Comparison of ENCODE assay signal across 16 cellular contexts in genomic region chr1:181531951-181532640, GRCh38. TPM values are rescaled to one million over a fixed set of nuclear protein-coding genes. Genes with fewer than 3 reads are reported as not detected.
"Had no signal": no experiment of that assay in that cellular context is flagged by ENCODE, and none has a peak within 500 bp of the region (broad histone marks: within the 10 kb centered on the region; RNA-seq: fewer than 3 reads in every experiment).

No MANE protein-coding gene starts in this region.

- H3K36me3 ChIP-seq: heart left ventricle, right atrium auricular region, thyroid gland had no signal

- DNase-seq: cortex of kidney; effector memory CD8-positive, alpha-beta T cell; foreskin keratinocyte; heart left ventricle; hippocampal formation; naive thymus-derived CD8-positive, alpha-beta T cell; stimulated activated CD4-positive, alpha-beta T cell treated with anti-CD3 and anti-CD28 coated beads, Interleukin-2, amount 100 ng/mL, for 48 hours; stimulated activated naive CD4-positive, alpha-beta T cell treated with Interleukin-2 at 50 U/mL for 16 hours; thyroid gland had no signal

- H3K9me3 ChIP-seq: thyroid gland had no signal

- H3K36me3 Mint-ChIP-seq: type B pancreatic cell had no signal

- H3K4me3 ChIP-seq: heart left ventricle, mucosa of descending colon, right atrium auricular region, smooth muscle cell, thyroid gland had no signal

- H3K4me1 Mint-ChIP-seq: naive thymus-derived CD8-positive, alpha-beta T cell had no signal

- H3K27me3 ChIP-seq: foreskin keratinocyte, right atrium auricular region, thyroid gland had no signal

- H3K9me3 Mint-ChIP-seq: type B pancreatic cell had no signal

- H3K4me2 ChIP-seq: smooth muscle cell had no signal

- H3K27ac Mint-ChIP-seq: effector memory CD8-positive, alpha-beta T cell; naive thymus-derived CD8-positive, alpha-beta T cell; type B pancreatic cell had no signal

- H3K4me3 Mint-ChIP-seq: effector memory CD8-positive, alpha-beta T cell; naive thymus-derived CD8-positive, alpha-beta T cell; type B pancreatic cell had no signal

- H3K4me1 ChIP-seq: foreskin keratinocyte, heart left ventricle, right atrium auricular region, thyroid gland had no signal

- ATAC-seq: effector memory CD8-positive, alpha-beta T cell; foreskin keratinocyte; heart left ventricle; left lobe of liver; naive thymus-derived CD8-positive, alpha-beta T cell had no signal

- H3K27ac ChIP-seq: foreskin keratinocyte, heart left ventricle, right atrium auricular region, thyroid gland had no signal

RNA-seq across cellular contexts. Expression of gene CACNA1E, which starts 48.8 kb away (rescaled TPM):
- total RNA-seq: foreskin keratinocyte; glomerular endothelial cell; naive thymus-derived CD8-positive, alpha-beta T cell; osteocyte; smooth muscle cell had no signal
- polyA plus RNA-seq: foreskin keratinocyte; naive thymus-derived CD8-positive, alpha-beta T cell; smooth muscle cell had no signal
